8 cellular contexts compared by ENCODE assay signal in genomic region chr2:70248810-70249438, GRCh38. TPM values are rescaled to one million over a fixed set of nuclear protein-coding genes. Genes with fewer than 3 reads are reported as not detected.
DNase-seq lines count a peak whose midpoint lies in the region; ATAC-seq, FAIRE-seq and TF ChIP-seq lines count a peak whose summit lies in the region.

No MANE protein-coding gene starts in this region.

- H3K4me2 ChIP-seq in astrocyte (ENCODE audit: low read length): peak overlapping the region; percentile 89

- H3K9ac ChIP-seq in astrocyte (ENCODE audit: low read length) (peak overlapping the region; percentile 100), iPS-20b (ENCODE audit: low read depth, low read length) (peak overlapping the region; percentile 99)

- DNase-seq in G401 (ENCODE audit: low spot score): peak; percentile 91
- peak; percentile 90 for DNase-seq in NCI-H1105 treated with DMSO at 0.1 percent for 48 hours (lab: John Stamatoyannopoulos, UW)
- DNase-seq in T-helper 2 cell treated with Interferon-gamma antibody and Interleukin-4, amounts not matched to agents 5 μg/mL and 100 μg/mL, for 36 hours (ENCODE audit: low spot score): no peak
- no peak for DNase-seq in astrocyte (ENCODE audit: low read depth)
- no peak for DNase-seq in AG20443 (ENCODE audit: low spot score)

- H3K9me3 ChIP-seq in astrocyte (ENCODE audit: insufficient read depth, low read depth, low read length): no peaks in the 10 kb centered on the region
- no peaks in the 10 kb centered on the region for H3K9me3 ChIP-seq in iPS-20b (ENCODE audit: insufficient read depth, low read depth, low read length)

- H3K9me3 Mint-ChIP-seq in T-helper 2 cell treated with Interferon-gamma antibody and Interleukin-4, amounts not matched to agents 5 μg/mL and 100 μg/mL, for 36 hours: no peaks in the 10 kb centered on the region
- H3K9me3 Mint-ChIP-seq in astrocyte (ENCODE audit: unreplicated experiment): no peaks in the 10 kb centered on the region

- H3K27me3 Mint-ChIP-seq in T-helper 2 cell treated with Interferon-gamma antibody and Interleukin-4, amounts not matched to agents 5 μg/mL and 100 μg/mL, for 36 hours (ENCODE audit: low read depth): peaks cover 4% of the 10 kb centered on the region
- no peaks in the 10 kb centered on the region for H3K27me3 Mint-ChIP-seq in astrocyte (ENCODE audit: low read depth, unreplicated experiment)

- in situ Hi-C loops in G401 (cut with HindIII; ENCODE audit: low sequenced_read_pairs): no loop called here

- H3K79me2 ChIP-seq in astrocyte (ENCODE audit: insufficient read depth, low read length): peaks cover 45% of the 10 kb centered on the region

- peak overlapping the region; percentile 98 for H3K4me3 ChIP-seq in astrocyte (ENCODE audit: insufficient read depth, low read depth, low read length)
- peak overlapping the region; percentile 89 for H3K4me3 ChIP-seq in iPS-20b (ENCODE audit: low read length)
- H3K4me3 ChIP-seq in skin epidermis: peak overlapping the region; percentile 54 to 89 (median 79)

- H3K27ac Mint-ChIP-seq in T-helper 2 cell treated with Interferon-gamma antibody and Interleukin-4, amounts not matched to agents 5 μg/mL and 100 μg/mL, for 36 hours: peak overlapping the region; percentile 94
- H3K27ac Mint-ChIP-seq in astrocyte (ENCODE audit: unreplicated experiment): peak overlapping the region; percentile 99

- ATAC-seq in HG02588 (IDR thresholded peaks at IDR 0.05; ENCODE audit: unreplicated experiment): peak; percentile 43

- peak overlapping the region; percentile 33 for H2AFZ ChIP-seq in astrocyte (ENCODE audit: low read depth, low read length)

- peaks cover 17% of the 10 kb centered on the region for H3K36me3 Mint-ChIP-seq in T-helper 2 cell treated with Interferon-gamma antibody and Interleukin-4, amounts not matched to agents 5 μg/mL and 100 μg/mL, for 36 hours (ENCODE audit: low read depth)
- H3K36me3 Mint-ChIP-seq in astrocyte (ENCODE audit: low read depth, unreplicated experiment): peaks cover 3% of the 10 kb centered on the region

- H3K4me3 Mint-ChIP-seq in T-helper 2 cell treated with Interferon-gamma antibody and Interleukin-4, amounts not matched to agents 5 μg/mL and 100 μg/mL, for 36 hours: peak overlapping the region; percentile 90
- peak overlapping the region; percentile 100 for H3K4me3 Mint-ChIP-seq in astrocyte (ENCODE audit: unreplicated experiment)

- FAIRE-seq in astrocyte (lab: Jason Lieb, UNC): no peak

- TF ChIP-seq CTCF in astrocyte (IDR thresholded peaks at IDR 0.05; ENCODE audit: insufficient read depth, low read depth, low read length): no peak

- H3K4me1 ChIP-seq in astrocyte (ENCODE audit: insufficient read depth, low read length): peaks cover 2% of the 10 kb centered on the region
- H3K4me1 ChIP-seq in iPS-20b (ENCODE audit: insufficient read depth, low read length): peaks cover 6% of the 10 kb centered on the region; the same call in 1 of the 2 replicates

- H3K4me1 Mint-ChIP-seq in T-helper 2 cell treated with Interferon-gamma antibody and Interleukin-4, amounts not matched to agents 5 μg/mL and 100 μg/mL, for 36 hours (ENCODE audit: low read depth): peaks cover 24% of the 10 kb centered on the region
- H3K4me1 Mint-ChIP-seq in astrocyte (ENCODE audit: low read depth, unreplicated experiment): peaks cover 9% of the 10 kb centered on the region

- peaks cover 33% of the 10 kb centered on the region for H4K20me1 ChIP-seq in astrocyte (ENCODE audit: insufficient read depth, low read length)

- peak overlapping the region; percentile 98 for H3K27ac ChIP-seq in astrocyte (ENCODE audit: low read depth, low read length)
- H3K27ac ChIP-seq in iPS-20b (ENCODE audit: low read length): peak overlapping the region; percentile 99
- H3K27ac ChIP-seq in skin epidermis: peak overlapping the region; percentile 84 to 99 (median 93)

- H3K27me3 ChIP-seq in astrocyte (ENCODE audit: insufficient read depth, low read length) (no peaks in the 10 kb centered on the region), iPS-20b (ENCODE audit: insufficient read depth, low read length) (no peaks in the 10 kb centered on the region)

- H3K36me3 ChIP-seq in astrocyte (ENCODE audit: insufficient read depth, low read length): no peaks in the 10 kb centered on the region
- peaks cover 6% of the 10 kb centered on the region; the same call in 1 of the 2 replicates for H3K36me3 ChIP-seq in iPS-20b (ENCODE audit: insufficient read depth, low read depth, low read length)

RNA-seq across cellular contexts. Expression of gene TIA1, which starts 0.5 kb away (rescaled TPM):
- total RNA-seq in G401 (2014; rRNA removed; shearing (Covaris generic)): 98.9 and 99.1 TPM in 2 replicates
- 104 and 112 TPM in 2 replicates for total RNA-seq in astrocyte

RNA-seq across cellular contexts. Expression of gene PCYOX1, which starts 9.0 kb away (rescaled TPM):
- 8.1 and 18.8 TPM in 2 replicates for total RNA-seq in G401 (2014; rRNA removed; shearing (Covaris generic))
- total RNA-seq in astrocyte: 93.5 and 94.0 TPM in 2 replicates

RNA-seq across cellular contexts. Expression of gene SNRPG, which starts 44.6 kb away (rescaled TPM):
- total RNA-seq in G401 (2014; rRNA removed; shearing (Covaris generic)): 238 and 239 TPM in 2 replicates
- total RNA-seq in astrocyte: 166 and 174 TPM in 2 replicates

RNA-seq across cellular contexts. Expression of gene FAM136A, which starts 52.9 kb away (rescaled TPM):
- 95.8 and 102 TPM in 2 replicates for total RNA-seq in G401 (2014; rRNA removed; shearing (Covaris generic))
- 32.0 and 32.8 TPM in 2 replicates for total RNA-seq in astrocyte

RNA-seq across cellular contexts. Expression of gene C2orf42, which starts 58.1 kb away (rescaled TPM):
- 5.3 and 6.8 TPM in 2 replicates for total RNA-seq in G401 (2014; rRNA removed; shearing (Covaris generic))
- total RNA-seq in astrocyte: 15.2 and 20.7 TPM in 2 replicates

Comparison
In these comparisons a context has a peak if more than half of its experiments do, and no peak if none do; other contexts are left out.
1. DNase-seq: peak in G401 (single experiment) and NCI-H1105 treated with DMSO at 0.1 percent for 48 hours (single experiment); none in T-helper 2 cell treated with Interferon-gamma antibody and Interleukin-4, amounts not matched to agents 5 μg/mL and 100 μg/mL, for 36 hours (single experiment), astrocyte (single experiment) and AG20443 (single experiment).
2. Peak in every context shown above with its lines, with median percentiles within 50 percentile points of each other: H3K27ac ChIP-seq and H3K4me3 ChIP-seq.